ENCODE assay signal across 8 cellular contexts in the genomic region with DNA sequence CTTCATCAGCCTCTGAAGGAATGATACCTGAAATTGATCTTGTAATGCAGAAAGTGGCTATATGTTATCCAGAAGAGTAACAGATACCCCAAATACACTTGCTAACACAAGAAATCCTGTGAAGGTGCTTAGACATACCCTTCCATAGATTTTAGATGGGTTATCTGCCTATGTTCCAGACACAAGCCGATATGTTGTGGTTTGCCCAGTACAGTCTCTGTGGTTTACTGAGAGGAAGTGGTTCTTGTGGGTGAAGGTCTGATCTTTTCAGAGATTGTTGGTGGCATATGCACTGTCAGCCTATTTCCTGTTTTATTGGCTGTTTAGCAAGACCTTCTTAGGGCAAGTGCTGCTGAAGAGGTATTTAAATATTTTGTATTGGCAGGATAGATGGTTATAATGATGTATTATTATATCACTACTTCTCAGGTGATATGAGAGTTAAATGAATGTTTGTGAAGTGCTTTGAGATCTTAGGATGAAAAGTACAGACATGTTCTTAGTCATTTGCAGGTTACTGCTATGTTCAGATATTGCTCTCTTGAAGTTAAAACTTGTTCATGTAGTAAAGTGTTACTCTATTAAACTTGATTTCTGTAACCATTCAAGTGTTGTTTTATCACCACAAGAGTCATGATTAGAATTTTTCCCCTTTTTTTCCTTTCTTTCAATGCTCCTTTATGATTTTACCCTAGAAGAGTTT. TPM values are rescaled to one million over a fixed set of nuclear protein-coding genes. Genes with fewer than 3 reads are reported as not detected.
DNase-seq lines count a peak whose midpoint lies in the region; ATAC-seq and TF ChIP-seq lines count a peak whose summit lies in the region.

No MANE protein-coding gene starts in this region.

- intact Hi-C loops in ascending aorta (cut with DNase I), result loop anchor here (5.0 kb wide), 1 partner anchor 58 kb away; no protein-coding TSS in a partner anchor

- H3K79me2 ChIP-seq in ACC112 (ENCODE audit: control insufficient read depth, insufficient read depth, low read length, unreplicated experiment), result peaks cover 95% of the 10 kb centered on the region
- H3K79me2 ChIP-seq in hepatocyte, result peaks cover 96% of the 10 kb centered on the region

- H3K4me1 ChIP-seq in ACC112 (ENCODE audit: control insufficient read depth, insufficient read depth, low read length, unreplicated experiment) (peaks cover 48% of the 10 kb centered on the region), hepatocyte (ENCODE audit: insufficient read depth) (peaks cover 34% of the 10 kb centered on the region), ascending aorta (peaks cover 10 to 62% of the 10 kb centered on the region in 2 donors)

- H3K4me2 ChIP-seq in hepatocyte, result no peak overlapping the region

- H3K27me3 ChIP-seq in ACC112 (ENCODE audit: insufficient read depth, low read length) (no peaks in the 10 kb centered on the region), hepatocyte (no peaks in the 10 kb centered on the region), ascending aorta (no peaks in the 10 kb centered on the region)

- DNase-seq in NOMO-1 (lab: John Stamatoyannopoulos, UW; ENCODE audit: unreplicated experiment in 2 of 2) (peak; percentile 72 to 85), amniotic epithelial cell (ENCODE audit: low read depth) (peak; percentile 81), pons (ENCODE audit: low spot score) (peak; percentile 66), hepatocyte (ENCODE audit: low spot score) (no peak), ascending aorta (ENCODE audit: low spot score in 2 of 2) (no peak)

- no peaks in the 10 kb centered on the region for H3K9me3 ChIP-seq in hepatocyte (ENCODE audit: low read depth)
- no peaks in the 10 kb centered on the region for H3K9me3 ChIP-seq in ascending aorta

- WGBS in hepatocyte (ENCODE audit: low lambda C conversion rate, missing lambda C conversion rate), result 67% methylated on average over 1 of the region's 1 CpG

- no peaks in the 10 kb centered on the region for H3K9me2 ChIP-seq in hepatocyte (replicated peaks; ENCODE audit: insufficient read depth)

- ATAC-seq in GM18508 (IDR thresholded peaks at IDR 0.05; ENCODE audit: insufficient read depth, unreplicated experiment), result peak; percentile 70
- peak; percentile 79 for ATAC-seq in HG02840 (IDR thresholded peaks at IDR 0.05; ENCODE audit: low FRiP score, unreplicated experiment)

- H3K27ac ChIP-seq in ACC112 (ENCODE audit: low read depth, low read length) (no peak overlapping the region), hepatocyte (no peak overlapping the region), ascending aorta (no peak overlapping the region)

- peaks cover 72% of the 10 kb centered on the region for H4K20me1 ChIP-seq in hepatocyte (ENCODE audit: insufficient read depth, poor library complexity, severe bottlenecking)

- TF ChIP-seq CTCF in hepatocyte (IDR thresholded peaks at IDR 0.05; ENCODE audit: poor library complexity) (no peak), ascending aorta (IDR thresholded peaks at IDR 0.05) (no peak)

- H3K4me3 ChIP-seq in ACC112 (ENCODE audit: low read depth, low read length), result 0 out of 2 replicates have a peak overlapping the region, but pooled peaks have one; percentile 4
- no peak overlapping the region for H3K4me3 ChIP-seq in hepatocyte
- no peak overlapping the region for H3K4me3 ChIP-seq in ascending aorta

- H3K36me3 ChIP-seq in ACC112 (ENCODE audit: insufficient read depth, low read length), result no peaks in the 10 kb centered on the region; the same call in 1 of the 2 replicates
- H3K36me3 ChIP-seq in hepatocyte (replicated peaks; ENCODE audit: insufficient read depth, low read depth), result no peaks in the 10 kb centered on the region
- H3K36me3 ChIP-seq in ascending aorta, result no peaks in the 10 kb centered on the region

- H2AFZ ChIP-seq in ACC112 (ENCODE audit: low read length, unreplicated experiment) (no peak overlapping the region), hepatocyte (no peak overlapping the region)

RNA-seq across cellular contexts. Expression of gene ARHGEF12, which starts 8.2 kb away (rescaled TPM):
- total RNA-seq in hepatocyte, result 69.9 and 75.1 TPM in 2 replicates
- polyA plus RNA-seq in hepatocyte, result 21.2 and 22.9 TPM in 2 replicates
- 65.9 TPM for total RNA-seq in ascending aorta

RNA-seq across cellular contexts. Expression of gene TLCD5, which starts 19.4 kb away (rescaled TPM):
- total RNA-seq in hepatocyte (9.0 and 10.7 TPM in 2 replicates), ascending aorta (8.4 TPM)
- polyA plus RNA-seq in hepatocyte, result 8.7 and 10.3 TPM in 2 replicates

Comparison
In these comparisons a context has a peak if more than half of its experiments do, and no peak if none do; other contexts are left out.
1. DNase-seq: peak in NOMO-1 (2 of 2), amniotic epithelial cell (single experiment) and pons (single experiment); none in hepatocyte (single experiment) and ascending aorta (0 of 2).